Comparison of ENCODE assay signal across 35 cellular contexts in genomic region chr17:79435962-79436361, GRCh38.
"Had no signal": no experiment of that assay in that cellular context is flagged by ENCODE, and none has a peak within 500 bp of the region (broad histone marks: within the 10 kb centered on the region; RNA-seq: fewer than 3 reads in every experiment).

No MANE protein-coding gene starts in this region.

- ATAC-seq: activated CD8-positive, alpha-beta memory T cell treated with anti-CD3 and anti-CD28 coated beads, Interleukin-2, amount 10 ng/mL, durations not matched to agents 7 days and 5 days; activated T-helper 17 cell treated with anti-CD3 and anti-CD28 coated beads, Interleukin-2, amount 50 U/mL, for 72 hours had no signal

- H3K27ac ChIP-seq: brain microvascular endothelial cell, PC-9, RWPE1, SJSA1 had no signal

- H3K27me3 Mint-ChIP-seq: activated CD8-positive, alpha-beta memory T cell treated with anti-CD3 and anti-CD28 coated beads, Interleukin-2, amount 10 ng/mL, durations not matched to agents 7 days and 5 days had no signal

- DNase-seq: activated CD4-positive, alpha-beta memory T cell treated with anti-CD3 and anti-CD28 coated beads, Interleukin-2, amount 10 ng/mL, durations not matched to agents 7 days and 5 days; activated CD4-positive, alpha-beta T cell treated with anti-CD3 and anti-CD28 coated beads for 1 hour; activated CD4-positive, alpha-beta T cell treated with anti-CD3 and anti-CD28 coated beads for 48 hours; activated CD4-positive, CD25-positive, alpha-beta regulatory T cell; activated CD8-positive, alpha-beta memory T cell treated with anti-CD3 and anti-CD28 coated beads for 24 hours; activated CD8-positive, alpha-beta memory T cell treated with anti-CD3 and anti-CD28 coated beads, Interleukin-2, amount 10 ng/mL, durations not matched to agents 7 days and 5 days; activated CD8-positive, alpha-beta memory T cell treated with anti-CD3 and anti-CD28 coated beads, Interleukin-2, amount 50 U/mL, for 48 hours; activated effector memory CD4-positive, alpha-beta T cell treated with anti-CD3 and anti-CD28 coated beads, Interleukin-2, amount 50 U/mL, for 16 hours; activated naive CD4-positive, alpha-beta T cell; activated naive CD4-positive, alpha-beta T cell treated with anti-CD3 and anti-CD28 coated beads, Interleukin-2, amount 50 U/mL, for 16 hours; activated naive CD8-positive, alpha-beta T cell treated with anti-CD3 and anti-CD28 coated beads for 36 hours; activated T-cell treated with anti-CD3 and anti-CD28 coated beads, Interleukin-2, amount 50 U/mL, for 48 hours; amniotic stem cell; aorta; brain microvascular endothelial cell; central memory CD4-positive, alpha-beta T cell; Karpas-422; KBM-7; NCI-H1105 treated with DMSO at 0.1 percent for 48 hours; NCI-H1436; NCI-H1694; NCI-H1930; NCI-H345; NCI-H524 treated with DMSO at 0.1 percent for 48 hours; NK-92 treated with Interleukin-12 subunit alpha and Interleukin-12 subunit beta, amount 100 ng/mL, for 24 hours; PC-9; SHP77 treated with DMSO at 0.1 percent for 48 hours; SK-N-SH; SW 1271; T1000; WERI-Rb-1 had no signal

- H3K4me1 Mint-ChIP-seq: activated CD4-positive, alpha-beta memory T cell treated with anti-CD3 and anti-CD28 coated beads, Interleukin-2, amount 10 ng/mL, durations not matched to agents 7 days and 5 days; activated CD8-positive, alpha-beta memory T cell treated with anti-CD3 and anti-CD28 coated beads, Interleukin-2, amount 10 ng/mL, durations not matched to agents 7 days and 5 days; activated naive CD8-positive, alpha-beta T cell treated with anti-CD3 and anti-CD28 coated beads for 36 hours; activated T-helper 17 cell treated with anti-CD3 and anti-CD28 coated beads, Interleukin-2, amount 50 U/mL, for 72 hours had no signal

- H3K4me3 ChIP-seq: PC-9, SJSA1 had no signal

- H3K9me3 Mint-ChIP-seq: activated CD4-positive, alpha-beta memory T cell treated with anti-CD3 and anti-CD28 coated beads, Interleukin-2, amount 10 ng/mL, durations not matched to agents 7 days and 5 days; activated naive CD8-positive, alpha-beta T cell treated with anti-CD3 and anti-CD28 coated beads for 36 hours; activated T-helper 17 cell treated with anti-CD3 and anti-CD28 coated beads, Interleukin-2, amount 50 U/mL, for 72 hours had no signal

- H3K4me1 ChIP-seq: SJSA1 had no signal

- H3K9me3 ChIP-seq: SK-N-SH had no signal

- H3K36me3 ChIP-seq: brain microvascular endothelial cell, SJSA1 had no signal

- H3K4me3 Mint-ChIP-seq: activated CD4-positive, alpha-beta memory T cell treated with anti-CD3 and anti-CD28 coated beads, Interleukin-2, amount 10 ng/mL, durations not matched to agents 7 days and 5 days; activated CD8-positive, alpha-beta memory T cell treated with anti-CD3 and anti-CD28 coated beads, Interleukin-2, amount 10 ng/mL, durations not matched to agents 7 days and 5 days; activated naive CD8-positive, alpha-beta T cell treated with anti-CD3 and anti-CD28 coated beads for 36 hours; activated T-helper 17 cell treated with anti-CD3 and anti-CD28 coated beads, Interleukin-2, amount 50 U/mL, for 72 hours had no signal

- H3K36me3 Mint-ChIP-seq: activated CD8-positive, alpha-beta memory T cell treated with anti-CD3 and anti-CD28 coated beads, Interleukin-2, amount 10 ng/mL, durations not matched to agents 7 days and 5 days; activated naive CD8-positive, alpha-beta T cell treated with anti-CD3 and anti-CD28 coated beads for 36 hours had no signal

- H3K27ac Mint-ChIP-seq: activated CD4-positive, alpha-beta memory T cell treated with anti-CD3 and anti-CD28 coated beads, Interleukin-2, amount 10 ng/mL, durations not matched to agents 7 days and 5 days; activated CD8-positive, alpha-beta memory T cell treated with anti-CD3 and anti-CD28 coated beads, Interleukin-2, amount 10 ng/mL, durations not matched to agents 7 days and 5 days; activated naive CD8-positive, alpha-beta T cell treated with anti-CD3 and anti-CD28 coated beads for 36 hours; activated T-helper 17 cell treated with anti-CD3 and anti-CD28 coated beads, Interleukin-2, amount 50 U/mL, for 72 hours had no signal

- H3K4me2 ChIP-seq: PC-9, SK-N-SH had no signal

- H3K9ac ChIP-seq: SK-N-SH had no signal

- H3K9me2 ChIP-seq: SK-N-SH had no signal

- H2AFZ ChIP-seq: PC-9 had no signal

- H3K27me3 ChIP-seq: brain microvascular endothelial cell had no signal

- FAIRE-seq: RCC 7860 had no signal
